Comparison of ENCODE assay signal across 8 cellular contexts in the genomic region with DNA sequence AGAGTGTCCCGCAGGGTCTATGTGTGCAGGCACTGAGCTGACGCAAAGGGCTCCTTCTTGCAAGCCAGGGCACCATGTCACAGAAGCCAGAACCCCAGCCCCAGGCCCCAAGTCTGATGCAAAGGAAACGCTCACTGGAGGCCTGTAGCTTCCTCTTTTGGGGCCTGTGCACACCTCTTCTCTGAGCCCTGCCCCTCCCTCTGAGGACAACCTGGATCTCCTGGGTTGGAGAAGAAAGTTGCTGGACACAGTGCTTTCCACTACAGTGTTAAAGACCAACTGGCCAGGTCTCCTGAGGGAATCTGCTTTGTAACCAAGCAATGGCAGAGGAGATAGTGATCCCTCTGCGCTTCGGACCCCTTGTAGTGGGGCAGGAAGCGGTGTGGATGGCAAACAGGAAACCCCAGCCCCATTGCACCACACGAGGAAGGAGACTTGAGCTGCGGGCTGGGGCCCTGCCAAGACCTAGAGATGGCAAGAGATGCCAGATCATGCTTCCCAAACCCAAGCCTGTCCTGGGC. TPM values are rescaled to one million over a fixed set of nuclear protein-coding genes. Genes with fewer than 3 reads are reported as not detected.
DNase-seq lines count a peak whose midpoint lies in the region; ATAC-seq and TF ChIP-seq lines count a peak whose summit lies in the region.

No MANE protein-coding gene starts in this region.

- H3K4me3 ChIP-seq in uterus = no peak overlapping the region
- no peak overlapping the region for H3K4me3 ChIP-seq in breast epithelium

- peak; percentile 96 for DNase-seq in KG1 (lab: John Stamatoyannopoulos, UW)
- DNase-seq in activated CD4-positive, alpha-beta T cell treated with anti-CD3 and anti-CD28 coated beads, Interleukin-2, amount 50 U/mL, for 1 hour = peak; percentile 57
- peak; percentile 60 for DNase-seq in globus pallidus (ENCODE audit: low spot score)
- DNase-seq in stimulated activated naive B cell treated with anti-CD40 and anti-IgM and Interleukin-4, amounts not matched to agents 10 μg/mL and 1 μg/mL and 100 μg/mL, for 72 hours = peak; percentile 48
- DNase-seq in uterus = no peak
- no peak for DNase-seq in progenitor cell of endocrine pancreas (ENCODE audit: low spot score, unreplicated experiment)
- DNase-seq in breast epithelium (ENCODE audit: low spot score in 2 of 2) = no peak
- DNase-seq in amniotic stem cell (lab: John Stamatoyannopoulos, UW) = no peak

- H3K9me3 Mint-ChIP-seq in stimulated activated naive B cell treated with anti-CD40 and anti-IgM and Interleukin-4, amounts not matched to agents 10 μg/mL and 1 μg/mL and 100 μg/mL, for 72 hours = peaks cover 4% of the 10 kb centered on the region in 2 donors
- no peaks in the 10 kb centered on the region for H3K9me3 Mint-ChIP-seq in progenitor cell of endocrine pancreas (ENCODE audit: low read depth)

- peak overlapping the region; percentile 88 to 93 for H3K4me3 Mint-ChIP-seq in stimulated activated naive B cell treated with anti-CD40 and anti-IgM and Interleukin-4, amounts not matched to agents 10 μg/mL and 1 μg/mL and 100 μg/mL, for 72 hours
- H3K4me3 Mint-ChIP-seq in progenitor cell of endocrine pancreas (ENCODE audit: low read depth) = no peak overlapping the region

- H3K27me3 ChIP-seq in uterus = no peaks in the 10 kb centered on the region
- H3K27me3 ChIP-seq in breast epithelium = no peaks in the 10 kb centered on the region

- H3K27me3 Mint-ChIP-seq in stimulated activated naive B cell treated with anti-CD40 and anti-IgM and Interleukin-4, amounts not matched to agents 10 μg/mL and 1 μg/mL and 100 μg/mL, for 72 hours = no peaks in the 10 kb centered on the region
- H3K27me3 Mint-ChIP-seq in progenitor cell of endocrine pancreas = no peaks in the 10 kb centered on the region

- TF ChIP-seq CTCF in uterus (IDR thresholded peaks at IDR 0.05) = no peak
- no peak for TF ChIP-seq CTCF in progenitor cell of endocrine pancreas (IDR thresholded peaks at IDR 0.05; ENCODE audit: unreplicated experiment)
- TF ChIP-seq CTCF in breast epithelium (IDR thresholded peaks at IDR 0.05) = no peak

- intact Hi-C loops in uterus (cut with DNase I; ENCODE audit: low total_unique reads) = no loop called here
- intact Hi-C loops in breast epithelium (cut with DNase I; ENCODE audit: low total_unique reads) = no loop called here

- TF ChIP-seq POLR2A in uterus (IDR thresholded peaks at IDR 0.05) = no peak
- no peak for TF ChIP-seq POLR2A in breast epithelium (IDR thresholded peaks at IDR 0.05)

- peaks cover 49 to 78% of the 10 kb centered on the region in 2 donors for H3K36me3 Mint-ChIP-seq in stimulated activated naive B cell treated with anti-CD40 and anti-IgM and Interleukin-4, amounts not matched to agents 10 μg/mL and 1 μg/mL and 100 μg/mL, for 72 hours
- H3K36me3 Mint-ChIP-seq in progenitor cell of endocrine pancreas (ENCODE audit: insufficient read depth) = peaks cover 1% of the 10 kb centered on the region

- peak overlapping the region; percentile 100 for H3K27ac Mint-ChIP-seq in stimulated activated naive B cell treated with anti-CD40 and anti-IgM and Interleukin-4, amounts not matched to agents 10 μg/mL and 1 μg/mL and 100 μg/mL, for 72 hours
- no peak overlapping the region for H3K27ac Mint-ChIP-seq in progenitor cell of endocrine pancreas

- H3K27ac ChIP-seq in uterus = no peak overlapping the region
- H3K27ac ChIP-seq in breast epithelium = peak overlapping the region in 1 of 2 donors; percentile 81

- no peak for ATAC-seq in stimulated activated naive B cell treated with anti-CD40 and anti-IgM and Interleukin-4, amounts not matched to agents 10 μg/mL and 1 μg/mL and 100 μg/mL, for 72 hours (replicated peaks)

- H3K9me3 ChIP-seq in uterus = no peaks in the 10 kb centered on the region
- no peaks in the 10 kb centered on the region for H3K9me3 ChIP-seq in breast epithelium

- H3K36me3 ChIP-seq in uterus (no peaks in the 10 kb centered on the region), breast epithelium (no peaks in the 10 kb centered on the region)

- peaks cover 69 to 100% of the 10 kb centered on the region in 2 donors for H3K4me1 Mint-ChIP-seq in stimulated activated naive B cell treated with anti-CD40 and anti-IgM and Interleukin-4, amounts not matched to agents 10 μg/mL and 1 μg/mL and 100 μg/mL, for 72 hours
- peaks cover 8% of the 10 kb centered on the region for H3K4me1 Mint-ChIP-seq in progenitor cell of endocrine pancreas (ENCODE audit: low read depth)

- H3K4me1 ChIP-seq in uterus (peaks cover 0 to 8% of the 10 kb centered on the region in 2 donors), breast epithelium (no peaks in the 10 kb centered on the region)

RNA-seq across cellular contexts. Expression of a gene that starts 11.7 kb away (rescaled TPM):
- total RNA-seq in uterus (100 to 1,000 TPM in 1 of 4 donors, 10 to 100 TPM in 3; 17.1 to 130 (median 26.1) TPM), progenitor cell of endocrine pancreas (8.0 and 9.3 TPM in 2 replicates), breast epithelium (10 to 100 TPM in 2 of 3 donors, 1 to 10 TPM in 1; 9.5 to 38.6 (median 16.0) TPM)

Comparison
In these comparisons a context has a peak if more than half of its experiments do, and no peak if none do; other contexts are left out.
1. DNase-seq: peak in KG1 (single experiment), activated CD4-positive, alpha-beta T cell treated with anti-CD3 and anti-CD28 coated beads, Interleukin-2, amount 50 U/mL, for 1 hour (single experiment), globus pallidus (single experiment) and stimulated activated naive B cell treated with anti-CD40 and anti-IgM and Interleukin-4, amounts not matched to agents 10 μg/mL and 1 μg/mL and 100 μg/mL, for 72 hours (single experiment); none in uterus (0 of 2), progenitor cell of endocrine pancreas (single experiment), breast epithelium (0 of 2) and amniotic stem cell (single experiment).